ENCODE assay signal across 8 cellular contexts in genomic region chr11:43419460-43419859, GRCh38.
DNase-seq lines count a peak whose midpoint lies in the region; ATAC-seq lines count a peak whose summit lies in the region.

No MANE protein-coding gene starts in this region.

- no peaks in the 10 kb centered on the region for H3K4me1 Mint-ChIP-seq in activated T-helper 17 cell treated with anti-CD3 and anti-CD28 coated beads, Interleukin-2, amount 50 U/mL, for 72 hours

- no peak overlapping the region for H3K4me3 Mint-ChIP-seq in activated T-helper 17 cell treated with anti-CD3 and anti-CD28 coated beads, Interleukin-2, amount 50 U/mL, for 72 hours

- H3K9me3 Mint-ChIP-seq in activated T-helper 17 cell treated with anti-CD3 and anti-CD28 coated beads, Interleukin-2, amount 50 U/mL, for 72 hours = no peaks in the 10 kb centered on the region

- DNase-seq in NCI-H2171 treated with DMSO at 0.1 percent for 48 hours (lab: John Stamatoyannopoulos, UW) = peak; percentile 36
- DNase-seq in NCI-H2171 (lab: John Stamatoyannopoulos, UW) = no peak
- peak; percentile 37 for DNase-seq in NCI-H1105 treated with DMSO at 0.1 percent for 48 hours (lab: John Stamatoyannopoulos, UW)
- DNase-seq in iPS-NIHi11 (ENCODE audit: low spot score) = peak; percentile 26
- DNase-seq in stromal cell of bone marrow (ENCODE audit: low read depth) = peak; percentile 10
- DNase-seq in NCI-H1048 (lab: John Stamatoyannopoulos, UW) = no peak

- no peak overlapping the region for H3K27ac Mint-ChIP-seq in activated T-helper 17 cell treated with anti-CD3 and anti-CD28 coated beads, Interleukin-2, amount 50 U/mL, for 72 hours

- ATAC-seq in GM19455 (IDR thresholded peaks at IDR 0.05; ENCODE audit: unreplicated experiment) = peak; percentile 63
- ATAC-seq in activated T-helper 17 cell treated with anti-CD3 and anti-CD28 coated beads, Interleukin-2, amount 50 U/mL, for 72 hours (replicated peaks) = peak; percentile 50

- H3K27me3 Mint-ChIP-seq in activated T-helper 17 cell treated with anti-CD3 and anti-CD28 coated beads, Interleukin-2, amount 50 U/mL, for 72 hours = no peaks in the 10 kb centered on the region

- H3K36me3 Mint-ChIP-seq in activated T-helper 17 cell treated with anti-CD3 and anti-CD28 coated beads, Interleukin-2, amount 50 U/mL, for 72 hours (ENCODE audit: low read depth) = peaks cover 48% of the 10 kb centered on the region

Comparison
In these comparisons a context has a peak if more than half of its experiments do, and no peak if none do; other contexts are left out.
1. DNase-seq: peak in NCI-H2171 treated with DMSO at 0.1 percent for 48 hours (single experiment), NCI-H1105 treated with DMSO at 0.1 percent for 48 hours (single experiment), iPS-NIHi11 (single experiment) and stromal cell of bone marrow (single experiment); none in NCI-H2171 (single experiment) and NCI-H1048 (single experiment).